7 cellular contexts compared by ENCODE assay signal in genomic region chr13:107864543-107865460, GRCh38.
DNase-seq lines count a peak whose midpoint lies in the region; ATAC-seq and TF ChIP-seq lines count a peak whose summit lies in the region.

No MANE protein-coding gene starts in this region.

- H3K27ac ChIP-seq in naive thymus-derived CD4-positive, alpha-beta T cell (ENCODE audit: low read depth, low read length) = no peak overlapping the region
- H3K27ac ChIP-seq in colonic mucosa = no peak overlapping the region

- peaks cover 2 to 28% (median 11%) of the 10 kb centered on the region in 11 donors for H3K9me3 Mint-ChIP-seq in naive thymus-derived CD4-positive, alpha-beta T cell

- TF ChIP-seq CTCF in GM20000 (IDR thresholded peaks at IDR 0.05; ENCODE audit: extremely low read depth, missing control alignments) (no peak), colonic mucosa (IDR thresholded peaks at IDR 0.05) (no peak)

- no peak for ATAC-seq in naive thymus-derived CD4-positive, alpha-beta T cell
- ATAC-seq in GM19395 (IDR thresholded peaks at IDR 0.05; ENCODE audit: unreplicated experiment) = no peak

- peaks cover 29 to 51% (median 37%) of the 10 kb centered on the region in 5 donors for H3K27me3 Mint-ChIP-seq in naive thymus-derived CD4-positive, alpha-beta T cell

- H3K36me3 ChIP-seq in naive thymus-derived CD4-positive, alpha-beta T cell (ENCODE audit: control insufficient read depth in 2 of 3, insufficient read depth in 3 of 3, low read length in 3 of 3) = no peaks in the 10 kb centered on the region
- no peaks in the 10 kb centered on the region for H3K36me3 ChIP-seq in colonic mucosa

- H3K9ac ChIP-seq in colonic mucosa (ENCODE audit: low read depth in 2 of 2, low read length in 2 of 2) = no peak overlapping the region

- H3K4me1 ChIP-seq in naive thymus-derived CD4-positive, alpha-beta T cell (ENCODE audit: control insufficient read depth in 2 of 2, insufficient read depth in 2 of 2, low read length in 2 of 2) = no peaks in the 10 kb centered on the region
- no peaks in the 10 kb centered on the region for H3K4me1 ChIP-seq in colonic mucosa

- peaks cover 0 to 24% (median 15%) of the 10 kb centered on the region in 7 donors for H3K4me1 Mint-ChIP-seq in naive thymus-derived CD4-positive, alpha-beta T cell

- DNase-seq in GM20000 (ENCODE audit: low spot score) (peak; percentile 34), NCI-H187 treated with DMSO at 0.1 percent for 48 hours (lab: John Stamatoyannopoulos, UW) (peak; percentile 64), cerebellar cortex (ENCODE audit: low spot score) (peak; percentile 39), NCI-H524 treated with DMSO at 0.1 percent for 48 hours (lab: John Stamatoyannopoulos, UW) (no peak), colonic mucosa (no peak)
- no peak for DNase-seq in naive thymus-derived CD4-positive, alpha-beta T cell

- CTCF ChIA-PET in naive thymus-derived CD4-positive, alpha-beta T cell (lab: Charles Lee) = no interaction called here

- POLR2A ChIA-PET in naive thymus-derived CD4-positive, alpha-beta T cell (lab: Charles Lee) = no interaction called here

- H3K27ac Mint-ChIP-seq in naive thymus-derived CD4-positive, alpha-beta T cell = no peak overlapping the region

- no peaks in the 10 kb centered on the region for H3K9me3 ChIP-seq in naive thymus-derived CD4-positive, alpha-beta T cell (ENCODE audit: control insufficient read depth in 2 of 3, low read length in 3 of 3)
- H3K9me3 ChIP-seq in colonic mucosa = no peaks in the 10 kb centered on the region

- H3K4me3 Mint-ChIP-seq in naive thymus-derived CD4-positive, alpha-beta T cell = peak overlapping the region in 9 of 10 donors; percentile 1 to 72 (median 37)

- intact Hi-C loops in naive thymus-derived CD4-positive, alpha-beta T cell (cut with micrococcal nuclease) = no loop called here
- intact Hi-C loops in colonic mucosa (cut with DNase I) = no loop called here

- no peak overlapping the region for H3K4me3 ChIP-seq in naive thymus-derived CD4-positive, alpha-beta T cell (ENCODE audit: low read length)
- no peak overlapping the region for H3K4me3 ChIP-seq in colonic mucosa

- H3K36me3 Mint-ChIP-seq in naive thymus-derived CD4-positive, alpha-beta T cell = peaks cover 0 to 13% (median 0%) of the 10 kb centered on the region in 5 donors

- peaks cover 0 to 10% of the 10 kb centered on the region in 2 donors for H3K27me3 ChIP-seq in naive thymus-derived CD4-positive, alpha-beta T cell (ENCODE audit: control insufficient read depth in 2 of 2, insufficient read depth in 2 of 2, low read length in 2 of 2)
- peaks cover 25% of the 10 kb centered on the region for H3K27me3 ChIP-seq in colonic mucosa

Comparison
In these comparisons a context has a peak if more than half of its experiments do, and no peak if none do; other contexts are left out.
1. DNase-seq: peak in GM20000 (single experiment), NCI-H187 treated with DMSO at 0.1 percent for 48 hours (single experiment) and cerebellar cortex (single experiment); none in naive thymus-derived CD4-positive, alpha-beta T cell (0 of 9), NCI-H524 treated with DMSO at 0.1 percent for 48 hours (single experiment) and colonic mucosa (single experiment).